1 cellular context compared by ENCODE assay signal in genomic region chr6:107121964-107122495, GRCh38.
TF ChIP-seq lines count a peak whose summit lies in the region.

No MANE protein-coding gene starts in this region.

TF ChIP-seq in H1, 55 proteins besides CTCF, POLR2A, EP300 and RAD21:
- TF ChIP-seq CHD7 (IDR thresholded peaks at IDR 0.05; ENCODE audit: insufficient replicate concordance, low read length) (no peak), ATF2 (IDR thresholded peaks at IDR 0.05; ENCODE audit: low read length) (no peak), SP1 (IDR thresholded peaks at IDR 0.05; ENCODE audit: low read depth, low read length) (no peak), BACH1 (IDR thresholded peaks at IDR 0.05; ENCODE audit: low read length) (no peak), RFX5 (IDR thresholded peaks at IDR 0.05; ENCODE audit: borderline replicate concordance, low read depth, low read length) (no peak), SIRT6 (IDR thresholded peaks at IDR 0.05; ENCODE audit: low read length) (no peak), CHD1 (IDR thresholded peaks at IDR 0.05; ENCODE audit: low read depth, low read length) (no peak), SRF (IDR thresholded peaks at IDR 0.05; ENCODE audit: low read depth, low read length) (no peak), RXRA (IDR thresholded peaks at IDR 0.05; ENCODE audit: insufficient read depth, low read depth, low read length) (no peak), POLR2AphosphoS5 (IDR thresholded peaks at IDR 0.05; ENCODE audit: low read depth, low read length) (no peak), NANOG (IDR thresholded peaks at IDR 0.05; ENCODE audit: insufficient read depth, low read depth, low read length, poor library complexity, severe bottlenecking) (no peak), KDM5A (IDR thresholded peaks at IDR 0.05; ENCODE audit: low read length) (no peak), HDAC6 (IDR thresholded peaks at IDR 0.05; ENCODE audit: low read depth, low read length) (no peak), ASH2L (IDR thresholded peaks at IDR 0.05; ENCODE audit: low read length) (no peak), TEAD4 (IDR thresholded peaks at IDR 0.05; ENCODE audit: low read depth, low read length) (no peak), RBBP5 (IDR thresholded peaks at IDR 0.05; ENCODE audit: borderline replicate concordance, low read depth, low read length) (no peak), SUZ12 (IDR thresholded peaks at IDR 0.05; ENCODE audit: low read length) (no peak), CREB1 (IDR thresholded peaks at IDR 0.05) (no peak), CTBP2 (IDR thresholded peaks at IDR 0.05; ENCODE audit: borderline replicate concordance, insufficient read depth, insufficient read length, low read length) (no peak), MAX (IDR thresholded peaks at IDR 0.05) (no peak)
TF ChIP-seq in H1: peak in this region for 0.
